Comparison of ENCODE assay signal across 8 cellular contexts in the genomic region with DNA sequence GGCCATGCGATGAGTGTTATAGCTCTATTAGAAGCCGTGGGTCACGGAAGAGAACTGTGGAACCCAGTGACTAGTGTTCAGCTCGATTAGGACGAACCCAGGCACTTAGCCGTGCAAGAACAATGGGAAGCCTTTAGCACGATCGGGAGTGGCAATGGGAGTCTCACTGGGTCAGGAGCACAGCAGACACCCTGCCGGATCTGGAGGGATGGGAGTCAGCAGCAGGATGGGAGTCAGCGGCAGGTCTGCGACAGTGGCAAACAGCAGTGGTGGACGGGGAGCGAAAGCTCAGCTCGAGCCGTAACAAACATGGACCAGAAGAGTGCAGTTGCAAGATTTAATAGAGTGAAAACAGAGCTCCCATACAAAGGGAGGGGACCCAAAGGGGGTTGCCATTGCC. TPM values are rescaled to one million over a fixed set of nuclear protein-coding genes. Genes with fewer than 3 reads are reported as not detected.
DNase-seq lines count a peak whose midpoint lies in the region; ATAC-seq and TF ChIP-seq lines count a peak whose summit lies in the region.
"Not testable (repeated sequence)": the region's sequence is repeated elsewhere in the genome, so short reads cannot be mapped to it uniquely, and the experiment has no call there.
"Had no signal": no experiment of that assay in that cellular context is flagged by ENCODE, and none has a peak within 500 bp of the region (broad histone marks: within the 10 kb centered on the region; RNA-seq: fewer than 3 reads in every experiment).

No MANE protein-coding gene starts in this region.

- H3K9ac ChIP-seq in BLaER1 treated with 17β-estradiol and CSF1 and Interleukin-3, amounts not matched to agents 10 nM and 100 nM, result not testable (repeated sequence)

- H3K27me3 Mint-ChIP-seq in T-helper 2 cell treated with Interferon-gamma antibody and Interleukin-4, amounts not matched to agents 5 μg/mL and 100 μg/mL, for 36 hours (ENCODE audit: low read depth); activated CD8-positive, alpha-beta T cell treated with anti-CD3 and anti-CD28 coated beads for 36 hours; activated T-helper 2 cell treated with anti-CD3 and anti-CD28 coated beads, Interferon-gamma antibody, Interleukin-2, Interleukin-4, amounts not matched to agents 10 μg/mL and 5 μg/mL and 100 μg/mL, durations not matched to agents 14 hours and 24 hours and 36 hours (ENCODE audit: low read depth); dendritic cell treated with granulocyte-macrophage colony-stimulating factor and Interleukin-4, amounts not matched to agents 40 ng/mL and 50 ng/mL, for 4 days; natural killer cell treated with Interleukin-12 subunit alpha and Interleukin-12 subunit beta and Interleukin-15 and Interleukin-18, amount 100 ng/mL, for 72 hours: not testable (repeated sequence)

- H3K27me3 ChIP-seq in BLaER1 treated with 17β-estradiol and CSF1 and Interleukin-3, amounts not matched to agents 10 nM and 100 nM; spleen (replicated peaks in 1 of 7): not testable (repeated sequence)

- not testable (repeated sequence) for DNase-seq in T-helper 2 cell treated with Interferon-gamma antibody and Interleukin-4, amounts not matched to agents 5 μg/mL and 100 μg/mL, for 36 hours (ENCODE audit: low spot score); activated CD8-positive, alpha-beta T cell treated with anti-CD3 and anti-CD28 coated beads for 36 hours; activated T-helper 2 cell treated with anti-CD3 and anti-CD28 coated beads, Interferon-gamma antibody, Interleukin-2, Interleukin-4, amounts not matched to agents 10 μg/mL and 5 μg/mL and 100 μg/mL, durations not matched to agents 14 hours and 24 hours and 36 hours (ENCODE audit: low spot score); natural killer cell treated with Interleukin-12 subunit alpha and Interleukin-12 subunit beta and Interleukin-15 and Interleukin-18, amount 100 ng/mL, for 72 hours (ENCODE audit: low spot score); spleen

- H3K36me3 Mint-ChIP-seq in T-helper 2 cell treated with Interferon-gamma antibody and Interleukin-4, amounts not matched to agents 5 μg/mL and 100 μg/mL, for 36 hours (ENCODE audit: low read depth), result peaks cover 39% of the 10 kb centered on the region
- H3K36me3 Mint-ChIP-seq in activated CD8-positive, alpha-beta T cell treated with anti-CD3 and anti-CD28 coated beads for 36 hours (ENCODE audit: low read depth), result peaks cover 32% of the 10 kb centered on the region
- peaks cover 48% of the 10 kb centered on the region for H3K36me3 Mint-ChIP-seq in activated T-helper 2 cell treated with anti-CD3 and anti-CD28 coated beads, Interferon-gamma antibody, Interleukin-2, Interleukin-4, amounts not matched to agents 10 μg/mL and 5 μg/mL and 100 μg/mL, durations not matched to agents 14 hours and 24 hours and 36 hours (ENCODE audit: low read depth)
- peaks cover 13% of the 10 kb centered on the region for H3K36me3 Mint-ChIP-seq in dendritic cell treated with granulocyte-macrophage colony-stimulating factor and Interleukin-4, amounts not matched to agents 40 ng/mL and 50 ng/mL, for 4 days (ENCODE audit: low read depth)
- not testable (repeated sequence) for H3K36me3 Mint-ChIP-seq in natural killer cell treated with Interleukin-12 subunit alpha and Interleukin-12 subunit beta and Interleukin-15 and Interleukin-18, amount 100 ng/mL, for 72 hours

- ATAC-seq in activated CD8-positive, alpha-beta T cell treated with anti-CD3 and anti-CD28 coated beads for 36 hours; natural killer cell treated with Interleukin-12 subunit alpha and Interleukin-12 subunit beta and Interleukin-15 and Interleukin-18, amount 100 ng/mL, for 72 hours: not testable (repeated sequence)

- POLR2A ChIA-PET in activated CD8-positive, alpha-beta T cell treated with anti-CD3 and anti-CD28 coated beads for 36 hours (lab: Charles Lee), result not testable (repeated sequence)

- TF ChIP-seq CTCF in activated CD8-positive, alpha-beta T cell treated with anti-CD3 and anti-CD28 coated beads for 36 hours (IDR thresholded peaks at IDR 0.05); spleen (IDR thresholded peaks at IDR 0.05 in 8 of 11, conservative IDR thresholded peaks at IDR 0.05 in 3 of 11): not testable (repeated sequence)

- H3K4me2 ChIP-seq in BLaER1 treated with 17β-estradiol and CSF1 and Interleukin-3, amounts not matched to agents 10 nM and 100 nM, result peak overlapping the region; percentile 50 to 89 (median 70); a peak in 15 of 22 replicates

- H3K9me3 ChIP-seq in BLaER1 treated with 17β-estradiol and CSF1 and Interleukin-3, amounts not matched to agents 10 nM and 100 nM (replicated peaks in 1 of 11), result peaks cover 0 to 22% (median 13%) of the 10 kb centered on the region in 11 experiments; a peak in 16 of 22 replicates
- H3K9me3 ChIP-seq in spleen, result not testable (repeated sequence)

- H3K4me1 Mint-ChIP-seq in T-helper 2 cell treated with Interferon-gamma antibody and Interleukin-4, amounts not matched to agents 5 μg/mL and 100 μg/mL, for 36 hours (ENCODE audit: low read depth), result peaks cover 47% of the 10 kb centered on the region
- H3K4me1 Mint-ChIP-seq in activated CD8-positive, alpha-beta T cell treated with anti-CD3 and anti-CD28 coated beads for 36 hours (ENCODE audit: low read depth), result peaks cover 72% of the 10 kb centered on the region
- peaks cover 54% of the 10 kb centered on the region for H3K4me1 Mint-ChIP-seq in activated T-helper 2 cell treated with anti-CD3 and anti-CD28 coated beads, Interferon-gamma antibody, Interleukin-2, Interleukin-4, amounts not matched to agents 10 μg/mL and 5 μg/mL and 100 μg/mL, durations not matched to agents 14 hours and 24 hours and 36 hours (ENCODE audit: low read depth)
- peaks cover 77% of the 10 kb centered on the region for H3K4me1 Mint-ChIP-seq in dendritic cell treated with granulocyte-macrophage colony-stimulating factor and Interleukin-4, amounts not matched to agents 40 ng/mL and 50 ng/mL, for 4 days (ENCODE audit: low read depth)
- peaks cover 58 to 67% of the 10 kb centered on the region in 2 donors for H3K4me1 Mint-ChIP-seq in natural killer cell treated with Interleukin-12 subunit alpha and Interleukin-12 subunit beta and Interleukin-15 and Interleukin-18, amount 100 ng/mL, for 72 hours (ENCODE audit: low read depth in 2 of 2)

- peak overlapping the region; percentile 38 for H3K27ac Mint-ChIP-seq in T-helper 2 cell treated with Interferon-gamma antibody and Interleukin-4, amounts not matched to agents 5 μg/mL and 100 μg/mL, for 36 hours
- peak overlapping the region; percentile 75 for H3K27ac Mint-ChIP-seq in activated CD8-positive, alpha-beta T cell treated with anti-CD3 and anti-CD28 coated beads for 36 hours
- H3K27ac Mint-ChIP-seq in activated T-helper 2 cell treated with anti-CD3 and anti-CD28 coated beads, Interferon-gamma antibody, Interleukin-2, Interleukin-4, amounts not matched to agents 10 μg/mL and 5 μg/mL and 100 μg/mL, durations not matched to agents 14 hours and 24 hours and 36 hours, result peak overlapping the region; percentile 78
- H3K27ac Mint-ChIP-seq in dendritic cell treated with granulocyte-macrophage colony-stimulating factor and Interleukin-4, amounts not matched to agents 40 ng/mL and 50 ng/mL, for 4 days, result peak overlapping the region; percentile 80
- peak overlapping the region; percentile 91 to 96 for H3K27ac Mint-ChIP-seq in natural killer cell treated with Interleukin-12 subunit alpha and Interleukin-12 subunit beta and Interleukin-15 and Interleukin-18, amount 100 ng/mL, for 72 hours

- H3K4me3 ChIP-seq in BLaER1 treated with 17β-estradiol and CSF1 and Interleukin-3, amounts not matched to agents 10 nM and 100 nM, result 0 out of 20 replicates have a peak overlapping the region, but pooled peaks of 1 of the 10 experiments have one; percentile 17
- H3K4me3 ChIP-seq in spleen, result not testable (repeated sequence)

- WGBS in spleen, 5 donors, result 95 to 99% (median 98%) methylated on average over 15 of the region's 15 CpGs

- H4K20me1 ChIP-seq in BLaER1 treated with 17β-estradiol and CSF1 and Interleukin-3, amounts not matched to agents 10 nM and 100 nM, result not testable (repeated sequence)

- peak overlapping the region in 8 of 11 experiments; percentile 17 to 84 (median 54); a peak in 13 of 22 replicates for H3K27ac ChIP-seq in BLaER1 treated with 17β-estradiol and CSF1 and Interleukin-3, amounts not matched to agents 10 nM and 100 nM
- H3K27ac ChIP-seq in spleen, result peak overlapping the region in 6 of 8 donors; percentile 49 to 95 (median 78)

- not testable (repeated sequence) for H3K36me3 ChIP-seq in BLaER1 treated with 17β-estradiol and CSF1 and Interleukin-3, amounts not matched to agents 10 nM and 100 nM; spleen

- peaks cover 12% of the 10 kb centered on the region for H3K9me3 Mint-ChIP-seq in T-helper 2 cell treated with Interferon-gamma antibody and Interleukin-4, amounts not matched to agents 5 μg/mL and 100 μg/mL, for 36 hours
- H3K9me3 Mint-ChIP-seq in activated CD8-positive, alpha-beta T cell treated with anti-CD3 and anti-CD28 coated beads for 36 hours; dendritic cell treated with granulocyte-macrophage colony-stimulating factor and Interleukin-4, amounts not matched to agents 40 ng/mL and 50 ng/mL, for 4 days; natural killer cell treated with Interleukin-12 subunit alpha and Interleukin-12 subunit beta and Interleukin-15 and Interleukin-18, amount 100 ng/mL, for 72 hours: not testable (repeated sequence)
- peaks cover 12% of the 10 kb centered on the region for H3K9me3 Mint-ChIP-seq in activated T-helper 2 cell treated with anti-CD3 and anti-CD28 coated beads, Interferon-gamma antibody, Interleukin-2, Interleukin-4, amounts not matched to agents 10 μg/mL and 5 μg/mL and 100 μg/mL, durations not matched to agents 14 hours and 24 hours and 36 hours

- H3K4me1 ChIP-seq in BLaER1 treated with 17β-estradiol and CSF1 and Interleukin-3, amounts not matched to agents 10 nM and 100 nM, result peaks cover 94 to 100% (median 99%) of the 10 kb centered on the region in 10 experiments
- H3K4me1 ChIP-seq in spleen, result peaks cover 27 to 95% (median 70%) of the 10 kb centered on the region in 6 donors

- intact Hi-C loops in activated CD8-positive, alpha-beta T cell treated with anti-CD3 and anti-CD28 coated beads for 36 hours (cut with micrococcal nuclease); activated T-helper 2 cell treated with anti-CD3 and anti-CD28 coated beads, Interferon-gamma antibody, Interleukin-2, Interleukin-4, amounts not matched to agents 10 μg/mL and 5 μg/mL and 100 μg/mL, durations not matched to agents 14 hours and 24 hours and 36 hours (cut with micrococcal nuclease); spleen (cut with DNase I; ENCODE audit: low total_unique reads): not testable (repeated sequence)
- intact Hi-C loops in dendritic cell treated with granulocyte-macrophage colony-stimulating factor and Interleukin-4, amounts not matched to agents 40 ng/mL and 50 ng/mL, for 4 days (cut with micrococcal nuclease), result loop anchor here (10.0 kb wide), 1 partner anchor 174 kb away; a partner anchor contains a TSS

- H3K4me3 Mint-ChIP-seq in T-helper 2 cell treated with Interferon-gamma antibody and Interleukin-4, amounts not matched to agents 5 μg/mL and 100 μg/mL, for 36 hours; activated CD8-positive, alpha-beta T cell treated with anti-CD3 and anti-CD28 coated beads for 36 hours; activated T-helper 2 cell treated with anti-CD3 and anti-CD28 coated beads, Interferon-gamma antibody, Interleukin-2, Interleukin-4, amounts not matched to agents 10 μg/mL and 5 μg/mL and 100 μg/mL, durations not matched to agents 14 hours and 24 hours and 36 hours (ENCODE audit: low read depth); dendritic cell treated with granulocyte-macrophage colony-stimulating factor and Interleukin-4, amounts not matched to agents 40 ng/mL and 50 ng/mL, for 4 days; natural killer cell treated with Interleukin-12 subunit alpha and Interleukin-12 subunit beta and Interleukin-15 and Interleukin-18, amount 100 ng/mL, for 72 hours: not testable (repeated sequence)

- not testable (repeated sequence) for TF ChIP-seq POLR2A in spleen (IDR thresholded peaks at IDR 0.05)

- CTCF ChIA-PET in activated CD8-positive, alpha-beta T cell treated with anti-CD3 and anti-CD28 coated beads for 36 hours (lab: Charles Lee), result interaction anchor here (1.3 to 3.4 kb wide), 5 partner anchors 9 to 29 kb away, joined by 3 to 15 read pairs (median 13); a partner anchor contains a TSS

RNA-seq across cellular contexts. Expression of a gene that starts 10.3 kb away (rescaled TPM):
- total RNA-seq in activated CD8-positive, alpha-beta T cell treated with anti-CD3 and anti-CD28 coated beads for 36 hours, result 100 to 1,000 TPM in 1 of 2 experiments, 10 to 100 TPM in 1; 99.9 to 102 TPM
- 90.2 and 92.1 TPM in 2 replicates for total RNA-seq in activated T-helper 2 cell treated with anti-CD3 and anti-CD28 coated beads, Interferon-gamma antibody, Interleukin-2, Interleukin-4, amounts not matched to agents 10 μg/mL and 5 μg/mL and 100 μg/mL, durations not matched to agents 14 hours and 24 hours and 36 hours
- total RNA-seq in natural killer cell treated with Interleukin-12 subunit alpha and Interleukin-12 subunit beta and Interleukin-15 and Interleukin-18, amount 100 ng/mL, for 72 hours, result 1 to 10 TPM; 3.5 to 7.1 TPM
- 10 to 100 TPM; 24.2 to 44.9 (median 27.5) TPM for total RNA-seq in spleen
- 10 to 100 TPM; 71.7 to 82.7 (median 82.7) TPM for polyA plus RNA-seq in spleen
- total RNA-seq: A172 had no signal

RNA-seq across cellular contexts. Expression of a gene that starts 17.4 kb away (rescaled TPM):
- over 10,000 TPM; 13,164 to 13,311 TPM for total RNA-seq in activated CD8-positive, alpha-beta T cell treated with anti-CD3 and anti-CD28 coated beads for 36 hours
- 5,290 and 6,583 TPM in 2 replicates for total RNA-seq in activated T-helper 2 cell treated with anti-CD3 and anti-CD28 coated beads, Interferon-gamma antibody, Interleukin-2, Interleukin-4, amounts not matched to agents 10 μg/mL and 5 μg/mL and 100 μg/mL, durations not matched to agents 14 hours and 24 hours and 36 hours
- total RNA-seq in natural killer cell treated with Interleukin-12 subunit alpha and Interleukin-12 subunit beta and Interleukin-15 and Interleukin-18, amount 100 ng/mL, for 72 hours, result 1,000 to 10,000 TPM; 3,856 to 4,437 TPM
- total RNA-seq in spleen, result over 10,000 TPM in 5 of 7 donors, 1,000 to 10,000 TPM in 2; 5,541 to 28,996 (median 23,209) TPM
- polyA plus RNA-seq in spleen, result 100 to 1,000 TPM in 1 of 3 donors, 10 to 100 TPM in 1, not detected in 1; 42.1 to 285 TPM

RNA-seq across cellular contexts. Expression of a gene that starts 17.7 kb away (rescaled TPM):
- 10 to 100 TPM; 12.1 to 13.7 TPM for total RNA-seq in activated CD8-positive, alpha-beta T cell treated with anti-CD3 and anti-CD28 coated beads for 36 hours
- total RNA-seq in activated T-helper 2 cell treated with anti-CD3 and anti-CD28 coated beads, Interferon-gamma antibody, Interleukin-2, Interleukin-4, amounts not matched to agents 10 μg/mL and 5 μg/mL and 100 μg/mL, durations not matched to agents 14 hours and 24 hours and 36 hours, result 23.0 TPM in 2 replicates
- 10 to 100 TPM; 12.0 to 21.5 TPM for total RNA-seq in natural killer cell treated with Interleukin-12 subunit alpha and Interleukin-12 subunit beta and Interleukin-15 and Interleukin-18, amount 100 ng/mL, for 72 hours
- 10 to 100 TPM; 14.4 to 24.2 (median 20.8) TPM for total RNA-seq in spleen
- 10 to 100 TPM; 35.3 to 46.9 (median 37.0) TPM for polyA plus RNA-seq in spleen

RNA-seq across cellular contexts. Expression of a gene that starts 22.2 kb away (rescaled TPM):
- 10 to 100 TPM; 13.1 to 15.5 TPM for total RNA-seq in activated CD8-positive, alpha-beta T cell treated with anti-CD3 and anti-CD28 coated beads for 36 hours
- 11.3 and 11.4 TPM in 2 replicates for total RNA-seq in activated T-helper 2 cell treated with anti-CD3 and anti-CD28 coated beads, Interferon-gamma antibody, Interleukin-2, Interleukin-4, amounts not matched to agents 10 μg/mL and 5 μg/mL and 100 μg/mL, durations not matched to agents 14 hours and 24 hours and 36 hours
- total RNA-seq in natural killer cell treated with Interleukin-12 subunit alpha and Interleukin-12 subunit beta and Interleukin-15 and Interleukin-18, amount 100 ng/mL, for 72 hours, result 1 to 10 TPM; 7.0 to 8.8 TPM
- total RNA-seq in spleen, result 100 to 1,000 TPM in 5 of 7 donors, 10 to 100 TPM in 2; 74.4 to 160 (median 127) TPM
- polyA plus RNA-seq in spleen, result 100 to 1,000 TPM in 2 of 3 donors, 10 to 100 TPM in 1; 97.4 to 159 (median 115) TPM

RNA-seq across cellular contexts. Expression of a gene that starts 24.6 kb away (rescaled TPM):
- 10 to 100 TPM; 16.0 to 19.9 TPM for total RNA-seq in activated CD8-positive, alpha-beta T cell treated with anti-CD3 and anti-CD28 coated beads for 36 hours
- 11.1 and 12.3 TPM in 2 replicates for total RNA-seq in activated T-helper 2 cell treated with anti-CD3 and anti-CD28 coated beads, Interferon-gamma antibody, Interleukin-2, Interleukin-4, amounts not matched to agents 10 μg/mL and 5 μg/mL and 100 μg/mL, durations not matched to agents 14 hours and 24 hours and 36 hours
- 10 to 100 TPM in 1 of 2 donors, 1 to 10 TPM in 1; 4.6 to 14.2 TPM for total RNA-seq in natural killer cell treated with Interleukin-12 subunit alpha and Interleukin-12 subunit beta and Interleukin-15 and Interleukin-18, amount 100 ng/mL, for 72 hours
- 1 to 10 TPM in 6 of 7 donors, under 1 TPM in 1; 0.95 to 2.8 (median 1.4) TPM for total RNA-seq in spleen
- 1 to 10 TPM in 2 of 3 donors, under 1 TPM in 1; 0.89 to 2.9 (median 1.1) TPM for polyA plus RNA-seq in spleen

Comparison
In these comparisons a context has a peak if more than half of its experiments do, and no peak if none do; other contexts are left out.
1. H3K27ac Mint-ChIP-seq: peak in every context shown above with its lines; median percentile 94 in natural killer cell treated with Interleukin-12 subunit alpha and Interleukin-12 subunit beta and Interleukin-15 and Interleukin-18, amount 100 ng/mL, for 72 hours; 80 in dendritic cell treated with granulocyte-macrophage colony-stimulating factor and Interleukin-4, amounts not matched to agents 40 ng/mL and 50 ng/mL, for 4 days; 78 in activated T-helper 2 cell treated with anti-CD3 and anti-CD28 coated beads, Interferon-gamma antibody, Interleukin-2, Interleukin-4, amounts not matched to agents 10 μg/mL and 5 μg/mL and 100 μg/mL, durations not matched to agents 14 hours and 24 hours and 36 hours; 75 in activated CD8-positive, alpha-beta T cell treated with anti-CD3 and anti-CD28 coated beads for 36 hours; 38 in T-helper 2 cell treated with Interferon-gamma antibody and Interleukin-4, amounts not matched to agents 5 μg/mL and 100 μg/mL, for 36 hours.